In the genomic region with DNA sequence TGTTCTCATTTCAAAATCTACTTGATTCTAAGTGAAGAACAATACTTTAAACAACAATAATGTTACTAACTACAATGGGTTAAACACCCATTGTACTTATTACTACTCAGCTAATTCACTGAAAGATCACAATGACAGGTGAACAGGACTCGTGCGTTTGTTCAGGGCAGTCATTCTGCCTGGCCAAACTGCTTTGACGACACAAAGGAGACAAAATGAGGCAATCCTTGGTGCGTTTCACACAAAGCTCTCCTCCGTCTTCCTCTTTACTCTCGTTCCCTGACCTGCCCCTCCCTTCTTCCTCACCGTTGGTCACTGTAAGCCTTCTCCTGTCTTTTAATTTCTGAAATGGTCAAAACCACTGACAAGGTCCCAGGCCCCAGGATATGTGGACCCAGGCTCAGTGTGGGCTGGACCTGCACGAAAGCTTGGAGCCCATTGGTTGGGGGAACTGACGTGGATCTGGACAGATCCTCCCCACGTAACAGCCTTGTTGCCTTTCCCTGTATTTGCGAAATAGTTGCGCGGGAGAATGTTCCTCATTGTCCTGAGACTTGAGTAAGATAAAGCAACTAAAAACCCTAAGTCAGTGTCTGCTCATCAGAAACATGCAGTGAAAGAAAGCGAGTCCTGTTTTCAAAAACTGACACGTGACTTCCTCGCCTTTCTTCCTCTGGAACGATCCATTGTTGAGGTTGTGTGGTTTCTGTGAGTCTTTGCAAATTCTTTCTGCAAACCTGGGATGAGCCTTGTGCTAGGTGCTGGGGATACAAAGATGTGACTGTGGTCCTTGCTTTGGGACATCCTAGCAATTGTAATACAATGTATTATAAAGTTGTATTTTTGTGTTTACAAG, we compare ENCODE assay signal across 12 cellular contexts.
A peak's percentile ranks its signal among the peaks of the same experiment; 100 is the strongest.
DNase-seq lines count a peak whose midpoint lies in the region; ATAC-seq, FAIRE-seq and TF ChIP-seq lines count a peak whose summit lies in the region.
"Had no signal": no experiment of that assay in that cellular context is flagged by ENCODE, and none has a peak within 500 bp of the region (broad histone marks: within the 10 kb centered on the region; RNA-seq: fewer than 3 reads in every experiment).

No MANE protein-coding gene starts in this region.

- H3K27me3 Mint-ChIP-seq in natural killer cell (ENCODE audit: low read depth in 2 of 2) = peaks cover 16 to 58% of the 10 kb centered on the region in 2 donors

- H3K27ac ChIP-seq in A549 (no peak overlapping the region), H1 (ENCODE audit: low read depth, low read length) (no peak overlapping the region), MM.1S (ENCODE audit: low read length) (no peak overlapping the region)
- H3K27ac ChIP-seq: SJSA1 had no signal

- H2AK5ac ChIP-seq in H1 (ENCODE audit: low read depth, low read length) = no peak overlapping the region

- H3K9ac ChIP-seq in H1 (replicated peaks in 1 of 4; ENCODE audit: extremely low read depth in 1 of 4, low read depth in 3 of 4, low read length in 3 of 4) (no peak overlapping the region; a peak in 1 of 7 replicates), MM.1S (ENCODE audit: low read length) (no peak overlapping the region)

- H4K8ac ChIP-seq in H1 (ENCODE audit: extremely low read depth, insufficient read depth, low read length) = no peak overlapping the region

- peak overlapping the region; percentile 96 for H2BK12ac ChIP-seq in H1 (ENCODE audit: low read depth, low read length)

- H3K4me1 ChIP-seq in A549 (0 out of 3 replicates have a peak, but pooled peaks cover 5% of the 10 kb centered on the region), H1 (replicated peaks in 1 of 4; ENCODE audit: control insufficient read depth in 3 of 4, insufficient read depth in 4 of 4, low read length in 3 of 4) (peaks cover 2 to 13% (median 4%) of the 10 kb centered on the region in 4 experiments; a peak in 5 of 7 replicates), MM.1S (ENCODE audit: low read length) (no peaks in the 10 kb centered on the region)
- H3K4me1 ChIP-seq: SJSA1 had no signal

- H2BK20ac ChIP-seq in H1 (ENCODE audit: low read length) = peak overlapping the region; percentile 25; the same call in 1 of the 2 replicates

- TF ChIP-seq RAD21 in A549 (conservative IDR thresholded peaks at IDR 0.05 in 1 of 2, IDR thresholded peaks at IDR 0.05 in 1 of 2) (no peak), H1 (IDR thresholded peaks at IDR 0.05 in 1 of 2, conservative IDR thresholded peaks at IDR 0.05 in 1 of 2; ENCODE audit: low read depth in 2 of 2, low read length in 2 of 2) (no peak)

- POLR2A ChIA-PET in A549 (lab: Yijun Ruan, JAX) = no interaction called here
- POLR2A ChIA-PET in H1 (lab: Charles Lee; ENCODE audit: partially characterized antibody) = no interaction called here

- no peak overlapping the region for H3K56ac ChIP-seq in H1 (replicated peaks; ENCODE audit: insufficient read length, low read depth, low read length)

- H3K79me2 ChIP-seq in H1 (ENCODE audit: control insufficient read depth in 1 of 2, insufficient read depth in 2 of 2, low read length in 2 of 2) (no peaks in the 10 kb centered on the region), MM.1S (ENCODE audit: low read length) (no peaks in the 10 kb centered on the region)

- H4K91ac ChIP-seq in H1 (replicated peaks; ENCODE audit: insufficient read length, low read length) = no peak overlapping the region

- H3K4ac ChIP-seq in H1 (replicated peaks; ENCODE audit: insufficient read length, low read depth, low read length) = no peak overlapping the region

- peaks cover 4 to 21% (median 16%) of the 10 kb centered on the region in 4 experiments for H3K27me3 ChIP-seq in H1 (replicated peaks in 1 of 4; ENCODE audit: control insufficient read depth in 3 of 4, extremely low read depth in 1 of 4, insufficient read depth in 3 of 4, low read length in 3 of 4)
- no peaks in the 10 kb centered on the region for H3K27me3 ChIP-seq in MM.1S (replicated peaks; ENCODE audit: insufficient read depth, low read length)
- H3K27me3 ChIP-seq: SJSA1 had no signal

- peak overlapping the region; percentile 86 for H2AFZ ChIP-seq in H1 (ENCODE audit: low read length)
- no peak overlapping the region for H2AFZ ChIP-seq in MM.1S (ENCODE audit: low read length)

- no peaks in the 10 kb centered on the region for H3K9me2 ChIP-seq in MM.1S (replicated peaks; ENCODE audit: insufficient read depth, low read length)

- 0 out of 2 replicates have a peak overlapping the region, but pooled peaks have one; percentile 19 for H2BK15ac ChIP-seq in H1 (ENCODE audit: low read length)

- no peaks in the 10 kb centered on the region for H3K9me3 Mint-ChIP-seq in natural killer cell

- H3K4me3 ChIP-seq in A549 (no peak overlapping the region), H1 (ENCODE audit: extremely low read depth in 1 of 4, insufficient read depth in 2 of 4, low read depth in 3 of 4, low read length in 4 of 4) (no peak overlapping the region), MM.1S (ENCODE audit: low read length) (no peak overlapping the region)
- H3K4me3 ChIP-seq: GM12878, SJSA1 had no signal

- H3K9me3 ChIP-seq in A549 = no peaks in the 10 kb centered on the region
- H3K9me3 ChIP-seq in H1 (ENCODE audit: insufficient read depth in 2 of 2, low read depth in 1 of 2, low read length in 1 of 2) = no peaks in the 10 kb centered on the region
- H3K9me3 ChIP-seq in MM.1S (replicated peaks; ENCODE audit: insufficient read depth, low read length) = no peaks in the 10 kb centered on the region

- no peak overlapping the region for H4K5ac ChIP-seq in H1 (ENCODE audit: insufficient read length, low read depth, low read length)

- TF ChIP-seq POLR2A in A549 (IDR thresholded peaks at IDR 0.05; ENCODE audit: low read length) (no peak), H1 (IDR thresholded peaks at IDR 0.05; ENCODE audit: control extremely low read depth in 1 of 2, low read depth in 2 of 2, low read length in 2 of 2) (no peak)

- H3K36me3 ChIP-seq in H1 (ENCODE audit: control insufficient read depth in 2 of 4, insufficient read depth in 4 of 4, low read length in 3 of 4) (no peaks in the 10 kb centered on the region), MM.1S (replicated peaks; ENCODE audit: insufficient read depth, low read length) (no peaks in the 10 kb centered on the region)
- H3K36me3 ChIP-seq: SJSA1 had no signal

- no peaks in the 10 kb centered on the region for H3F3A ChIP-seq in MM.1S (ENCODE audit: insufficient read depth, low read length)

- H2BK5ac ChIP-seq in H1 (ENCODE audit: low read depth, low read length) = peak overlapping the region; percentile 8; the same call in 1 of the 2 replicates

- DNase-seq in A549 (ENCODE audit: low read depth in 1 of 2, low spot score in 1 of 2) (peak in 1 of 2 experiments; percentile 17), MV-4-11 (lab: John Stamatoyannopoulos, UW) (peak; percentile 90), H1 (ENCODE audit: low read depth in 1 of 2, low spot score in 2 of 2) (peak in 1 of 2 experiments; percentile 47), natural killer cell (no peak), MM.1S (no peak), DMS 273 (lab: John Stamatoyannopoulos, UW; ENCODE audit: unreplicated experiment) (no peak), posterior vena cava (ENCODE audit: low spot score) (no peak)
- DNase-seq: NCI-H2029 treated with DMSO at 0.1 percent for 48 hours had no signal

- 43% methylated on average over 17 of the region's 17 CpGs for WGBS in A549 (ENCODE audit: missing lambda C conversion rate)
- WGBS in H1 (ENCODE audit: extremely low coverage in 1 of 2, insufficient coverage in 1 of 2, insufficient read length in 1 of 2, insufficient replicate concordance in 2 of 2, low coverage in 1 of 2, low lambda C conversion rate in 2 of 2, missing lambda C conversion rate in 1 of 2), 2 experiments = 81% methylated on average over 17 of the region's 17 CpGs; no CpG with 5 or more reads in 1 of the 2 experiments

- FAIRE-seq in A549 (lab: Jason Lieb, UNC) = no peak
- FAIRE-seq in H1 (lab: Jason Lieb, UNC) = peak; percentile 39
- FAIRE-seq: GM12878, islet of Langerhans had no signal

- no peaks in the 10 kb centered on the region for H3K36me3 Mint-ChIP-seq in natural killer cell

- H3K4me1 Mint-ChIP-seq in natural killer cell = peaks cover 12 to 17% of the 10 kb centered on the region in 2 donors

- no peaks in the 10 kb centered on the region for H3K79me1 ChIP-seq in H1 (ENCODE audit: low read depth, low read length)

- peak overlapping the region; percentile 28 for H3K4me3 Mint-ChIP-seq in natural killer cell

- ATAC-seq in A549 (peak in 1 of 2 experiments; percentile 20; a peak in 4 of 6 replicates), natural killer cell (peak in 2 of 3 donors; percentile 41 to 48), HG03378 (IDR thresholded peaks at IDR 0.05; ENCODE audit: unreplicated experiment) (no peak)
- ATAC-seq: GM12878 had no signal

- no peak overlapping the region for H2BK120ac ChIP-seq in H1 (replicated peaks; ENCODE audit: low read depth, low read length)

- no peak overlapping the region for H3K23ac ChIP-seq in H1 (ENCODE audit: insufficient read length)

- intact Hi-C loops in natural killer cell (cut with micrococcal nuclease) (no loop called here), posterior vena cava (cut with DNase I) (no loop called here)

- H3K14ac ChIP-seq in H1 (ENCODE audit: insufficient read length) = no peak overlapping the region

- H4K20me1 ChIP-seq in H1 (replicated peaks in 1 of 2; ENCODE audit: control insufficient read depth in 1 of 2, insufficient read depth in 2 of 2, low read length in 2 of 2) = no peaks in the 10 kb centered on the region
- no peaks in the 10 kb centered on the region for H4K20me1 ChIP-seq in MM.1S (ENCODE audit: insufficient read depth, low read length)

- H3K23me2 ChIP-seq in H1 (ENCODE audit: low read depth, low read length) = 0 out of 2 replicates have a peak, but pooled peaks cover 2% of the 10 kb centered on the region

- TF ChIP-seq CTCF in A549 (IDR thresholded peaks at IDR 0.05) = no peak
- TF ChIP-seq CTCF in H1 (IDR thresholded peaks at IDR 0.05; ENCODE audit: control extremely low read depth in 1 of 3, insufficient read depth in 1 of 3, low read depth in 1 of 3, low read length in 3 of 3) = no peak
- TF ChIP-seq CTCF in natural killer cell (IDR thresholded peaks at IDR 0.05) = no peak
- TF ChIP-seq CTCF in MM.1S (IDR thresholded peaks at IDR 0.05; ENCODE audit: low read length) = no peak

- no peak overlapping the region; the same call in 1 of the 2 replicates for H3K18ac ChIP-seq in H1 (ENCODE audit: extremely low read depth, low read length)

- H3K27ac Mint-ChIP-seq in natural killer cell = no peak overlapping the region

- CTCF ChIA-PET in A549 (lab: Yijun Ruan, JAX) (interaction anchor here (0.6 kb wide), 1 partner anchor 34 kb away, joined by 4 read pairs; no protein-coding TSS in a partner anchor), H1 (lab: Charles Lee; ENCODE audit: partially characterized antibody) (interaction anchor here (0.8 to 1.5 kb wide), 3 partner anchors 13 to 148 kb away, joined by 3 to 6 read pairs (median 4); no protein-coding TSS in a partner anchor)

- H3K4me2 ChIP-seq in A549 (no peak overlapping the region), H1 (ENCODE audit: insufficient read depth in 1 of 2, low read depth in 2 of 2, low read length in 2 of 2) (peak overlapping the region in 1 of 2 experiments; percentile 7; a peak in 1 of 4 replicates), MM.1S (ENCODE audit: low read depth, low read length) (no peak overlapping the region)

- TF ChIP-seq EP300 in A549 (IDR thresholded peaks at IDR 0.05) (no peak), H1 (IDR thresholded peaks at IDR 0.05; ENCODE audit: borderline replicate concordance in 1 of 2, low read depth in 2 of 2, low read length in 2 of 2) (no peak)

TF ChIP-seq in H1, 55 proteins besides CTCF, POLR2A, EP300 and RAD21 (continues in another document):
- no peak for TF ChIP-seq ZNF274 (IDR thresholded peaks at IDR 0.05; ENCODE audit: borderline replicate concordance, extremely low read depth, low read length)
